Comparison of ENCODE assay signal across 1 cellular context in the genomic region with DNA sequence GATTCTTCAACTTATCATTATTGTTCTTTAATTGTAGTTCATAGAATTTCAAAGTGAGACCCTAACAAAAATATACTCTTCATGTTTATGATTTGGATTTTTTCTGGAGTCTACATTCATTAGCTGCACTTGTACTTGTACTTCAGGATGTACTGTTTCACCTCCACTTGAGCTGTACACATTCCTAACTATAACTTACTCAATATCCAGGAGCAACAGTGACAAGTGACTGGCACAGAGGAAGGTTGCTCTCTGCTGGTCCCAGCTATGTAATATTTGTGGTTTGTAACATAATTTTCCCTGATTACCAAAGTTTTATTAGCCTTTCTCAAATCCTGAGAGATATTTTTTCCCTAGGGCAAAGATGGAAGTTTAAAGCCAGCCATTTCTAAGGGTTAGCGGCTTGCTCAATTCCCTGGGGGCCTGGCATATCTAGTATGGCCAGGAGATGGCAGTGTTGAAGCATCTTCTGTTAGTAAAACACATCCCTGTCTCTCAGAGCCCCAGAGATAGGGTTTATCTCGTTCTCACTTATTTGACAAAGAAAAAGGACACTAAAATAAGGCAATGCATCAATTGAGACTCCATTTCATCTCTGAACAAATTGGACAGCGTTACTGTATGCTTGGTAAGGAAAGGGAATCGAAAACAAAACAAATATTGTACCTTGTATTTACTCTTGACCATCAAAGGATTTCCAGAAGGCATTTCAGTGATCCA.
TF ChIP-seq lines count a peak whose summit lies in the region.

No MANE protein-coding gene starts in this region.

TF ChIP-seq in K562, 482 proteins besides CTCF, POLR2A, EP300 and RAD21 (continued from another document and continues in another):
- TF ChIP-seq, protein P1, sequence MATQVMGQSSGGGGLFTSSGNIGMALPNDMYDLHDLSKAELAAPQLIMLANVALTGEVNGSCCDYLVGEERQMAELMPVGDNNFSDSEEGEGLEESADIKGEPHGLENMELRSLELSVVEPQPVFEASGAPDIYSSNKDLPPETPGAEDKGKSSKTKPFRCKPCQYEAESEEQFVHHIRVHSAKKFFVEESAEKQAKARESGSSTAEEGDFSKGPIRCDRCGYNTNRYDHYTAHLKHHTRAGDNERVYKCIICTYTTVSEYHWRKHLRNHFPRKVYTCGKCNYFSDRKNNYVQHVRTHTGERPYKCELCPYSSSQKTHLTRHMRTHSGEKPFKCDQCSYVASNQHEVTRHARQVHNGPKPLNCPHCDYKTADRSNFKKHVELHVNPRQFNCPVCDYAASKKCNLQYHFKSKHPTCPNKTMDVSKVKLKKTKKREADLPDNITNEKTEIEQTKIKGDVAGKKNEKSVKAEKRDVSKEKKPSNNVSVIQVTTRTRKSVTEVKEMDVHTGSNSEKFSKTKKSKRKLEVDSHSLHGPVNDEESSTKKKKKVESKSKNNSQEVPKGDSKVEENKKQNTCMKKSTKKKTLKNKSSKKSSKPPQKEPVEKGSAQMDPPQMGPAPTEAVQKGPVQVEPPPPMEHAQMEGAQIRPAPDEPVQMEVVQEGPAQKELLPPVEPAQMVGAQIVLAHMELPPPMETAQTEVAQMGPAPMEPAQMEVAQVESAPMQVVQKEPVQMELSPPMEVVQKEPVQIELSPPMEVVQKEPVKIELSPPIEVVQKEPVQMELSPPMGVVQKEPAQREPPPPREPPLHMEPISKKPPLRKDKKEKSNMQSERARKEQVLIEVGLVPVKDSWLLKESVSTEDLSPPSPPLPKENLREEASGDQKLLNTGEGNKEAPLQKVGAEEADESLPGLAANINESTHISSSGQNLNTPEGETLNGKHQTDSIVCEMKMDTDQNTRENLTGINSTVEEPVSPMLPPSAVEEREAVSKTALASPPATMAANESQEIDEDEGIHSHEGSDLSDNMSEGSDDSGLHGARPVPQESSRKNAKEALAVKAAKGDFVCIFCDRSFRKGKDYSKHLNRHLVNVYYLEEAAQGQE (CRISPR knock-in tag; IDR thresholded peaks at IDR 0.05; ENCODE audit: low read depth), result no peak
- TF ChIP-seq, protein P2, sequence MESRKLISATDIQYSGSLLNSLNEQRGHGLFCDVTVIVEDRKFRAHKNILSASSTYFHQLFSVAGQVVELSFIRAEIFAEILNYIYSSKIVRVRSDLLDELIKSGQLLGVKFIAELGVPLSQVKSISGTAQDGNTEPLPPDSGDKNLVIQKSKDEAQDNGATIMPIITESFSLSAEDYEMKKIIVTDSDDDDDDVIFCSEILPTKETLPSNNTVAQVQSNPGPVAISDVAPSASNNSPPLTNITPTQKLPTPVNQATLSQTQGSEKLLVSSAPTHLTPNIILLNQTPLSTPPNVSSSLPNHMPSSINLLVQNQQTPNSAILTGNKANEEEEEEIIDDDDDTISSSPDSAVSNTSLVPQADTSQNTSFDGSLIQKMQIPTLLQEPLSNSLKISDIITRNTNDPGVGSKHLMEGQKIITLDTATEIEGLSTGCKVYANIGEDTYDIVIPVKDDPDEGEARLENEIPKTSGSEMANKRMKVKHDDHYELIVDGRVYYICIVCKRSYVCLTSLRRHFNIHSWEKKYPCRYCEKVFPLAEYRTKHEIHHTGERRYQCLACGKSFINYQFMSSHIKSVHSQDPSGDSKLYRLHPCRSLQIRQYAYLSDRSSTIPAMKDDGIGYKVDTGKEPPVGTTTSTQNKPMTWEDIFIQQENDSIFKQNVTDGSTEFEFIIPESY (CRISPR knock-in tag; IDR thresholded peaks at IDR 0.05), result peak; percentile 84
- TF ChIP-seq GATAD2A (IDR thresholded peaks at IDR 0.05) (no peak), PTBP1 (IDR thresholded peaks at IDR 0.05; ENCODE audit: low read depth, low read length) (no peak), TGIF2 (CRISPR knock-in tag; IDR thresholded peaks at IDR 0.05) (no peak), ZNF76 (CRISPR knock-in tag; IDR thresholded peaks at IDR 0.05; ENCODE audit: borderline replicate concordance) (no peak), CEBPB (tag; IDR thresholded peaks at IDR 0.05) (peak; percentile 89), CBX1 (IDR thresholded peaks at IDR 0.05; ENCODE audit: low read depth) (no peak), ARNT (IDR thresholded peaks at IDR 0.05) (peak in 1 of 2 experiments; percentile 65; a peak in 2 of 4 replicates), CSDE1 (IDR thresholded peaks at IDR 0.05) (no peak), ZNF165 (CRISPR knock-in tag; IDR thresholded peaks at IDR 0.05; ENCODE audit: borderline replicate concordance) (no peak), TCFL5 (CRISPR knock-in tag; conservative IDR thresholded peaks at IDR 0.05) (no peak), CEBPG (CRISPR knock-in tag; IDR thresholded peaks at IDR 0.05) (peak; percentile 59), CEBPG (tag; conservative IDR thresholded peaks at IDR 0.05 in 1 of 2, IDR thresholded peaks at IDR 0.05 in 1 of 2) (peak; percentile 56 to 81; a peak in 3 of 4 replicates), TEAD4 (IDR thresholded peaks at IDR 0.05; ENCODE audit: low read length) (no peak; the same call in 1 of the 2 replicates), TEAD4 (CRISPR knock-in tag; IDR thresholded peaks at IDR 0.05; ENCODE audit: borderline replicate concordance) (no peak), TEAD1 (CRISPR knock-in tag; IDR thresholded peaks at IDR 0.05) (0 out of 4 replicates have a peak, but pooled peaks of 1 of the 2 experiments have one; percentile 27), NR2C2 (CRISPR knock-in tag; IDR thresholded peaks at IDR 0.05) (no peak), NR2C2 (tag; IDR thresholded peaks at IDR 0.05) (no peak), BRD9 (IDR thresholded peaks at IDR 0.05; ENCODE audit: low read depth, partially characterized antibody) (peak; percentile 80), MYNN (IDR thresholded peaks at IDR 0.05) (peak; percentile 58; the same call in 1 of the 2 replicates), MYNN (CRISPR knock-in tag; IDR thresholded peaks at IDR 0.05) (no peak), SREBF1 (IDR thresholded peaks at IDR 0.05; ENCODE audit: borderline replicate concordance, low read depth, low read length) (no peak), CHD1 (IDR thresholded peaks at IDR 0.05; ENCODE audit: low read length) (no peak), ZNF121 (CRISPR knock-in tag; conservative IDR thresholded peaks at IDR 0.05) (no peak), ZNF507 (tag; conservative IDR thresholded peaks at IDR 0.05) (no peak), NR4A1 (CRISPR knock-in tag; IDR thresholded peaks at IDR 0.05) (no peak), NR4A1 (tag; IDR thresholded peaks at IDR 0.05) (peak; percentile 39; the same call in 1 of the 2 replicates), RBM15 (IDR thresholded peaks at IDR 0.05; ENCODE audit: insufficient read depth, low read length) (no peak), CTBP1 (IDR thresholded peaks at IDR 0.05; ENCODE audit: borderline replicate concordance) (peak; percentile 57; the same call in 1 of the 2 replicates), CC2D1A (IDR thresholded peaks at IDR 0.05) (peak; percentile 82; the same call in 1 of the 2 replicates), SNRNP70 (optimal IDR thresholded peaks at IDR 0.05; ENCODE audit: low read depth, low read length) (no peak), HCFC1 (IDR thresholded peaks at IDR 0.05; ENCODE audit: low read depth, low read length) (0 out of 2 replicates have a peak, but pooled peaks have one; percentile 17), GATA2 (CRISPR knock-in tag; IDR thresholded peaks at IDR 0.05) (0 out of 2 replicates have a peak, but pooled peaks have one; percentile 17), SMC3 (conservative IDR thresholded peaks at IDR 0.05; ENCODE audit: insufficient read depth, low read depth, low read length) (peak; percentile 85), TRIM28 (IDR thresholded peaks at IDR 0.05) (0 out of 2 replicates have a peak, but pooled peaks have one; percentile 26), FOXJ3 (CRISPR knock-in tag; IDR thresholded peaks at IDR 0.05) (no peak), CXXC5 (CRISPR knock-in tag; IDR thresholded peaks at IDR 0.05) (no peak), RBM39 (optimal IDR thresholded peaks at IDR 0.05; ENCODE audit: low read depth, low read length) (no peak), TOE1 (IDR thresholded peaks at IDR 0.05; ENCODE audit: borderline replicate concordance) (no peak), TOE1 (CRISPR knock-in tag; IDR thresholded peaks at IDR 0.05; ENCODE audit: borderline replicate concordance, low read depth) (no peak), YY1 (IDR thresholded peaks at IDR 0.05; ENCODE audit: borderline replicate concordance in 1 of 3, control insufficient read depth in 1 of 3, extremely low read depth in 1 of 3, insufficient read depth in 3 of 3, insufficient read length in 1 of 3, insufficient replicate concordance in 2 of 3, low read depth in 1 of 3, low read length in 2 of 3) (peak in 2 of 3 experiments; percentile 16 to 56), SOX6 (IDR thresholded peaks at IDR 0.05) (peak; percentile 39; the same call in 1 of the 2 replicates), JUN (IDR thresholded peaks at IDR 0.05; ENCODE audit: borderline replicate concordance, low read depth, low read length) (0 out of 2 replicates have a peak, but pooled peaks have one; percentile 37), JUN (CRISPR knock-in tag; IDR thresholded peaks at IDR 0.05; ENCODE audit: borderline replicate concordance) (no peak), ARID2 (IDR thresholded peaks at IDR 0.05) (peak; percentile 92), JUND (IDR thresholded peaks at IDR 0.05; ENCODE audit: borderline replicate concordance, low read depth, low read length) (peak; percentile 34; the same call in 1 of the 2 replicates), JUND (tag; IDR thresholded peaks at IDR 0.05; ENCODE audit: borderline replicate concordance, low read depth, low read length) (no peak)
- TF ChIP-seq, protein P3, sequence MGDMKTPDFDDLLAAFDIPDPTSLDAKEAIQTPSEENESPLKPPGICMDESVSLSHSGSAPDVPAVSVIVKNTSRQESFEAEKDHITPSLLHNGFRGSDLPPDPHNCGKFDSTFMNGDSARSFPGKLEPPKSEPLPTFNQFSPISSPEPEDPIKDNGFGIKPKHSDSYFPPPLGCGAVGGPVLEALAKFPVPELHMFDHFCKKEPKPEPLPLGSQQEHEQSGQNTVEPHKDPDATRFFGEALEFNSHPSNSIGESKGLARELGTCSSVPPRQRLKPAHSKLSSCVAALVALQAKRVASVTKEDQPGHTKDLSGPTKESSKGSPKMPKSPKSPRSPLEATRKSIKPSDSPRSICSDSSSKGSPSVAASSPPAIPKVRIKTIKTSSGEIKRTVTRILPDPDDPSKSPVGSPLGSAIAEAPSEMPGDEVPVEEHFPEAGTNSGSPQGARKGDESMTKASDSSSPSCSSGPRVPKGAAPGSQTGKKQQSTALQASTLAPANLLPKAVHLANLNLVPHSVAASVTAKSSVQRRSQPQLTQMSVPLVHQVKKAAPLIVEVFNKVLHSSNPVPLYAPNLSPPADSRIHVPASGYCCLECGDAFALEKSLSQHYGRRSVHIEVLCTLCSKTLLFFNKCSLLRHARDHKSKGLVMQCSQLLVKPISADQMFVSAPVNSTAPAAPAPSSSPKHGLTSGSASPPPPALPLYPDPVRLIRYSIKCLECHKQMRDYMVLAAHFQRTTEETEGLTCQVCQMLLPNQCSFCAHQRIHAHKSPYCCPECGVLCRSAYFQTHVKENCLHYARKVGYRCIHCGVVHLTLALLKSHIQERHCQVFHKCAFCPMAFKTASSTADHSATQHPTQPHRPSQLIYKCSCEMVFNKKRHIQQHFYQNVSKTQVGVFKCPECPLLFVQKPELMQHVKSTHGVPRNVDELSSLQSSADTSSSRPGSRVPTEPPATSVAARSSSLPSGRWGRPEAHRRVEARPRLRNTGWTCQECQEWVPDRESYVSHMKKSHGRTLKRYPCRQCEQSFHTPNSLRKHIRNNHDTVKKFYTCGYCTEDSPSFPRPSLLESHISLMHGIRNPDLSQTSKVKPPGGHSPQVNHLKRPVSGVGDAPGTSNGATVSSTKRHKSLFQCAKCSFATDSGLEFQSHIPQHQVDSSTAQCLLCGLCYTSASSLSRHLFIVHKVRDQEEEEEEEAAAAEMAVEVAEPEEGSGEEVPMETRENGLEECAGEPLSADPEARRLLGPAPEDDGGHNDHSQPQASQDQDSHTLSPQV (IDR thresholded peaks at IDR 0.05), result peak; percentile 59; the same call in 1 of the 2 replicates
- TF ChIP-seq, protein P4, sequence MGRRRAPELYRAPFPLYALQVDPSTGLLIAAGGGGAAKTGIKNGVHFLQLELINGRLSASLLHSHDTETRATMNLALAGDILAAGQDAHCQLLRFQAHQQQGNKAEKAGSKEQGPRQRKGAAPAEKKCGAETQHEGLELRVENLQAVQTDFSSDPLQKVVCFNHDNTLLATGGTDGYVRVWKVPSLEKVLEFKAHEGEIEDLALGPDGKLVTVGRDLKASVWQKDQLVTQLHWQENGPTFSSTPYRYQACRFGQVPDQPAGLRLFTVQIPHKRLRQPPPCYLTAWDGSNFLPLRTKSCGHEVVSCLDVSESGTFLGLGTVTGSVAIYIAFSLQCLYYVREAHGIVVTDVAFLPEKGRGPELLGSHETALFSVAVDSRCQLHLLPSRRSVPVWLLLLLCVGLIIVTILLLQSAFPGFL (CRISPR knock-in tag; IDR thresholded peaks at IDR 0.05), result no peak
- TF ChIP-seq, protein P5, sequence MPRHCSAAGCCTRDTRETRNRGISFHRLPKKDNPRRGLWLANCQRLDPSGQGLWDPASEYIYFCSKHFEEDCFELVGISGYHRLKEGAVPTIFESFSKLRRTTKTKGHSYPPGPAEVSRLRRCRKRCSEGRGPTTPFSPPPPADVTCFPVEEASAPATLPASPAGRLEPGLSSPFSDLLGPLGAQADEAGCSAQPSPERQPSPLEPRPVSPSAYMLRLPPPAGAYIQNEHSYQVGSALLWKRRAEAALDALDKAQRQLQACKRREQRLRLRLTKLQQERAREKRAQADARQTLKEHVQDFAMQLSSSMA (CRISPR knock-in tag; IDR thresholded peaks at IDR 0.05), result no peak
- TF ChIP-seq, protein P6, sequence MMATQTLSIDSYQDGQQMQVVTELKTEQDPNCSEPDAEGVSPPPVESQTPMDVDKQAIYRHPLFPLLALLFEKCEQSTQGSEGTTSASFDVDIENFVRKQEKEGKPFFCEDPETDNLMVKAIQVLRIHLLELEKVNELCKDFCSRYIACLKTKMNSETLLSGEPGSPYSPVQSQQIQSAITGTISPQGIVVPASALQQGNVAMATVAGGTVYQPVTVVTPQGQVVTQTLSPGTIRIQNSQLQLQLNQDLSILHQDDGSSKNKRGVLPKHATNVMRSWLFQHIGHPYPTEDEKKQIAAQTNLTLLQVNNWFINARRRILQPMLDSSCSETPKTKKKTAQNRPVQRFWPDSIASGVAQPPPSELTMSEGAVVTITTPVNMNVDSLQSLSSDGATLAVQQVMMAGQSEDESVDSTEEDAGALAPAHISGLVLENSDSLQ (IDR thresholded peaks at IDR 0.05), result 0 out of 2 replicates have a peak, but pooled peaks have one; percentile 26
- TF ChIP-seq, protein P7, sequence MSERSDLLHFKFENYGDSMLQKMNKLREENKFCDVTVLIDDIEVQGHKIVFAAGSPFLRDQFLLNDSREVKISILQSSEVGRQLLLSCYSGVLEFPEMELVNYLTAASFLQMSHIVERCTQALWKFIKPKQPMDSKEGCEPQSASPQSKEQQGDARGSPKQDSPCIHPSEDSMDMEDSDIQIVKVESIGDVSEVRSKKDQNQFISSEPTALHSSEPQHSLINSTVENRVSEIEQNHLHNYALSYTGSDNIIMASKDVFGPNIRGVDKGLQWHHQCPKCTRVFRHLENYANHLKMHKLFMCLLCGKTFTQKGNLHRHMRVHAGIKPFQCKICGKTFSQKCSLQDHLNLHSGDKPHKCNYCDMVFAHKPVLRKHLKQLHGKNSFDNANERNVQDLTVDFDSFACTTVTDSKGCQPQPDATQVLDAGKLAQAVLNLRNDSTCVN (CRISPR knock-in tag; IDR thresholded peaks at IDR 0.05), result no peak
- TF ChIP-seq, protein P8, sequence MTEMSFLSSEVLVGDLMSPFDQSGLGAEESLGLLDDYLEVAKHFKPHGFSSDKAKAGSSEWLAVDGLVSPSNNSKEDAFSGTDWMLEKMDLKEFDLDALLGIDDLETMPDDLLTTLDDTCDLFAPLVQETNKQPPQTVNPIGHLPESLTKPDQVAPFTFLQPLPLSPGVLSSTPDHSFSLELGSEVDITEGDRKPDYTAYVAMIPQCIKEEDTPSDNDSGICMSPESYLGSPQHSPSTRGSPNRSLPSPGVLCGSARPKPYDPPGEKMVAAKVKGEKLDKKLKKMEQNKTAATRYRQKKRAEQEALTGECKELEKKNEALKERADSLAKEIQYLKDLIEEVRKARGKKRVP (CRISPR knock-in tag; IDR thresholded peaks at IDR 0.05), result no peak
